In the genomic region with DNA sequence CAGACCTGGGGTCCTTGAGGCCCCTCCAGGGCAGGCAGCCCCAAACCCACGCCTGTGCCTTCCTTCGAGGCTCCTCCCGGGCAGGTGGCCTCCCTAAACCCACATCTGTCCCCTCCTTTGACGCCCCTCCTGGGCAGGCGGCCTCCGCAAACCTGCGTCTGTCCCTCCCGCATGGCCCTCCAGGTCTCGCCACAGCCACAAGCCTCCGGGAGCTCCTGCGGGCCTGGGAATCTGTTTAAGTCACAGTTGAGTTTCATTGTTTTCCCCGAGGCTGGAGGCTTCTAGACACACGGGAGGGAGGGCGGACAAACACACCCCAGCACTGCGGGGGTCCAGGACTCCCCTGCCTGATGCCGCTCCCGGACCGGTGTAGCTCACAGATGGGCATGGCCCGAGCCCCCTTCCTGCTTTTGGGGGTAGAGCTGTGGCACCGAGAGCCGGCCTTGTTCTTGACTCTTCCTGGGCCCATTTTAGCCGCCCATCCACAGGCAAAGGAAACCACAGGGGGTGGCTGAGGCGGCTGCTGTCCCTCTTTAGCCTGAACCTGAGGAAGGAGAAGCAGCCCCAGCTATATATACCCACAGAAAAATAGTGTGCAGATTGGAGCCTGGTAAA, we compare ENCODE assay signal across 17 cellular contexts. TPM values are rescaled to one million over a fixed set of nuclear protein-coding genes. Genes with fewer than 3 reads are reported as not detected.
DNase-seq lines count a peak whose midpoint lies in the region; TF ChIP-seq lines count a peak whose summit lies in the region.
"Had no signal": no experiment of that assay in that cellular context is flagged by ENCODE, and none has a peak within 500 bp of the region (broad histone marks: within the 10 kb centered on the region; RNA-seq: fewer than 3 reads in every experiment).

No MANE protein-coding gene starts in this region.

- H3K27me3 Mint-ChIP-seq in activated T-helper 2 cell treated with anti-CD3 and anti-CD28 coated beads, Interferon-gamma antibody, Interleukin-2, Interleukin-4, amounts not matched to agents 10 μg/mL and 5 μg/mL and 100 μg/mL, durations not matched to agents 14 hours and 24 hours and 36 hours (ENCODE audit: low read depth) = no peaks in the 10 kb centered on the region

- peak overlapping the region; percentile 97 for H3K18ac ChIP-seq in neuronal stem cell (ENCODE audit: low read length)

- H3K27ac ChIP-seq in BLaER1 (peak overlapping the region; percentile 97), neuronal stem cell (replicated peaks; ENCODE audit: low read length) (no peak overlapping the region), breast epithelium (no peak overlapping the region), uterus (no peak overlapping the region)
- H3K27ac ChIP-seq: foreskin keratinocyte had no signal

- no peak overlapping the region for H3K27ac Mint-ChIP-seq in activated T-helper 2 cell treated with anti-CD3 and anti-CD28 coated beads, Interferon-gamma antibody, Interleukin-2, Interleukin-4, amounts not matched to agents 10 μg/mL and 5 μg/mL and 100 μg/mL, durations not matched to agents 14 hours and 24 hours and 36 hours
- H3K27ac Mint-ChIP-seq: progenitor cell of endocrine pancreas had no signal

- peak overlapping the region; percentile 99 for H2AK5ac ChIP-seq in neuronal stem cell (ENCODE audit: low read depth, low read length)

- intact Hi-C loops in activated T-helper 2 cell treated with anti-CD3 and anti-CD28 coated beads, Interferon-gamma antibody, Interleukin-2, Interleukin-4, amounts not matched to agents 10 μg/mL and 5 μg/mL and 100 μg/mL, durations not matched to agents 14 hours and 24 hours and 36 hours (cut with micrococcal nuclease) = no loop called here
- intact Hi-C loops in breast epithelium (cut with DNase I; ENCODE audit: low total_unique reads) (no loop called here), uterus (cut with DNase I; ENCODE audit: low total_unique reads) (no loop called here)

- H3K4me1 ChIP-seq in BLaER1 (peaks cover 100% of the 10 kb centered on the region), neuronal stem cell (ENCODE audit: control insufficient read depth in 2 of 2, insufficient read depth in 1 of 2, low read depth in 1 of 2, low read length in 2 of 2) (peaks cover 20 to 33% of the 10 kb centered on the region in 2 donors), breast epithelium (peaks cover 5 to 16% of the 10 kb centered on the region in 2 donors), uterus (peaks cover 0 to 34% of the 10 kb centered on the region in 2 donors)

- peak overlapping the region; percentile 31 for H3K14ac ChIP-seq in neuronal stem cell (ENCODE audit: low read length)

- H3K9me3 ChIP-seq in BLaER1 = no peaks in the 10 kb centered on the region
- H3K9me3 ChIP-seq in neuronal stem cell (replicated peaks in 1 of 2; ENCODE audit: control insufficient read depth in 2 of 2, insufficient read depth in 1 of 2, low read depth in 1 of 2, low read length in 2 of 2) = no peaks in the 10 kb centered on the region
- no peaks in the 10 kb centered on the region for H3K9me3 ChIP-seq in breast epithelium
- H3K9me3 ChIP-seq in uterus = no peaks in the 10 kb centered on the region

- peak overlapping the region; percentile 28 for H2BK120ac ChIP-seq in neuronal stem cell (ENCODE audit: low read depth, low read length)

- H3K36me3 Mint-ChIP-seq in activated T-helper 2 cell treated with anti-CD3 and anti-CD28 coated beads, Interferon-gamma antibody, Interleukin-2, Interleukin-4, amounts not matched to agents 10 μg/mL and 5 μg/mL and 100 μg/mL, durations not matched to agents 14 hours and 24 hours and 36 hours (ENCODE audit: low read depth) = peaks cover 8% of the 10 kb centered on the region

- TF ChIP-seq CTCF in breast epithelium (IDR thresholded peaks at IDR 0.05) (no peak), uterus (IDR thresholded peaks at IDR 0.05) (no peak)

- H3K4ac ChIP-seq in neuronal stem cell (ENCODE audit: low read length) = peak overlapping the region; percentile 76

- H3K9ac ChIP-seq in BLaER1 (peak overlapping the region; percentile 58), neuronal stem cell (ENCODE audit: low read depth, low read length, poor library complexity) (peak overlapping the region; percentile 60)

- H3K4me3 Mint-ChIP-seq in activated T-helper 2 cell treated with anti-CD3 and anti-CD28 coated beads, Interferon-gamma antibody, Interleukin-2, Interleukin-4, amounts not matched to agents 10 μg/mL and 5 μg/mL and 100 μg/mL, durations not matched to agents 14 hours and 24 hours and 36 hours (ENCODE audit: low read depth) = peak overlapping the region; percentile 21

- H3K4me1 Mint-ChIP-seq in activated T-helper 2 cell treated with anti-CD3 and anti-CD28 coated beads, Interferon-gamma antibody, Interleukin-2, Interleukin-4, amounts not matched to agents 10 μg/mL and 5 μg/mL and 100 μg/mL, durations not matched to agents 14 hours and 24 hours and 36 hours (ENCODE audit: low read depth) = peaks cover 32% of the 10 kb centered on the region

- WGBS in neuronal stem cell (ENCODE audit: extremely low coverage in 2 of 2, insufficient read length in 2 of 2, insufficient replicate concordance in 1 of 2), 2 donors = no CpG with 5 or more reads among the region's 23 CpGs

- H3K9me3 Mint-ChIP-seq in activated T-helper 2 cell treated with anti-CD3 and anti-CD28 coated beads, Interferon-gamma antibody, Interleukin-2, Interleukin-4, amounts not matched to agents 10 μg/mL and 5 μg/mL and 100 μg/mL, durations not matched to agents 14 hours and 24 hours and 36 hours = no peaks in the 10 kb centered on the region

- peaks cover 100% of the 10 kb centered on the region for H4K20me1 ChIP-seq in BLaER1

- H3K79me1 ChIP-seq in neuronal stem cell (ENCODE audit: low read depth, low read length) = peaks cover 6% of the 10 kb centered on the region

- DNase-seq in HEK293T (ENCODE audit: extremely low spot score) (no peak), neuronal stem cell (ENCODE audit: low spot score) (no peak), breast epithelium (ENCODE audit: low spot score in 2 of 2) (no peak), hypothalamus (lab: John Stamatoyannopoulos, UW) (no peak), uterus (no peak), A172 (ENCODE audit: low spot score) (no peak)
- DNase-seq in activated T-helper 2 cell treated with anti-CD3 and anti-CD28 coated beads, Interferon-gamma antibody, Interleukin-2, Interleukin-4, amounts not matched to agents 10 μg/mL and 5 μg/mL and 100 μg/mL, durations not matched to agents 14 hours and 24 hours and 36 hours (ENCODE audit: low spot score) = no peak
- DNase-seq: activated CD4-positive, alpha-beta T cell treated with anti-CD3 and anti-CD28 coated beads, Interleukin-2, amount 50 U/mL, for 48 hours; amniotic stem cell; Calu3; foreskin keratinocyte; GF-D8; HCEC 1CT; NCI-H187 treated with DMSO at 0.1 percent for 48 hours; NCI-H510A had no signal

- peak overlapping the region; percentile 72 for H2AFZ ChIP-seq in neuronal stem cell (ENCODE audit: low read length)

- POLR2A ChIA-PET in HEK293T (lab: Yijun Ruan, JAX) = interaction anchor here (0.6 to 1.4 kb wide), 2 partner anchors 21 to 115 kb away, joined by 3 to 5 read pairs; a partner anchor contains a TSS

- H3K36me3 ChIP-seq in BLaER1 (peaks cover 17% of the 10 kb centered on the region), neuronal stem cell (replicated peaks in 1 of 2; ENCODE audit: control insufficient read depth in 2 of 2, insufficient read depth in 2 of 2, low read length in 2 of 2) (no peaks in the 10 kb centered on the region), breast epithelium (no peaks in the 10 kb centered on the region), uterus (no peaks in the 10 kb centered on the region)

- CTCF ChIA-PET in HEK293T (lab: Yijun Ruan, JAX) = interaction anchor here (0.7 kb wide), 1 partner anchor 34 kb away, joined by 4 read pairs; no protein-coding TSS in a partner anchor

- TF ChIP-seq POLR2A in breast epithelium (IDR thresholded peaks at IDR 0.05) (no peak), uterus (IDR thresholded peaks at IDR 0.05) (no peak)

- no peak overlapping the region for H4K91ac ChIP-seq in neuronal stem cell (ENCODE audit: low read depth, low read length, poor library complexity)

- no peaks in the 10 kb centered on the region for H3K27me3 ChIP-seq in BLaER1
- peaks cover 0 to 22% (median 0%) of the 10 kb centered on the region in 3 experiments for H3K27me3 ChIP-seq in neuronal stem cell (ENCODE audit: control insufficient read depth in 3 of 3, insufficient read depth in 3 of 3, low read depth in 1 of 3, low read length in 3 of 3)
- H3K27me3 ChIP-seq in breast epithelium = no peaks in the 10 kb centered on the region
- no peaks in the 10 kb centered on the region for H3K27me3 ChIP-seq in uterus
- H3K27me3 ChIP-seq: foreskin keratinocyte had no signal

- H3K4me3 ChIP-seq in BLaER1 (peak overlapping the region; percentile 35), neuronal stem cell (ENCODE audit: low read length in 2 of 2) (no peak overlapping the region), breast epithelium (no peak overlapping the region), uterus (no peak overlapping the region)

- H2BK15ac ChIP-seq in neuronal stem cell (ENCODE audit: low read length) = peak overlapping the region; percentile 97

- H3K4me2 ChIP-seq in BLaER1 (peak overlapping the region; percentile 95), neuronal stem cell (ENCODE audit: insufficient read depth, low read length, poor library complexity, severe bottlenecking) (peak overlapping the region; percentile 31)

- no peak overlapping the region for H3K23ac ChIP-seq in neuronal stem cell (ENCODE audit: low read depth, low read length, poor library complexity)

- peak overlapping the region; percentile 87 for H2BK5ac ChIP-seq in neuronal stem cell (ENCODE audit: low read length)

- H2BK12ac ChIP-seq in neuronal stem cell (ENCODE audit: low read length) = peak overlapping the region; percentile 90

- peak overlapping the region; percentile 6 for H4K8ac ChIP-seq in neuronal stem cell (ENCODE audit: low read depth, low read length)

RNA-seq across cellular contexts. Expression of a gene that starts 7.1 kb away (rescaled TPM):
- 240 and 255 TPM in 2 replicates for total RNA-seq in activated T-helper 2 cell treated with anti-CD3 and anti-CD28 coated beads, Interferon-gamma antibody, Interleukin-2, Interleukin-4, amounts not matched to agents 10 μg/mL and 5 μg/mL and 100 μg/mL, durations not matched to agents 14 hours and 24 hours and 36 hours
- polyA plus RNA-seq in neuronal stem cell (2013, experiment 1 of 2) = 8.0 TPM
- 9.2 TPM for polyA plus RNA-seq in neuronal stem cell (2013, experiment 2 of 2)
- total RNA-seq in breast epithelium (100 to 1,000 TPM in 2 of 3 donors, 10 to 100 TPM in 1; 90.7 to 181 (median 135) TPM), uterus (100 to 1,000 TPM in 2 of 4 donors, 10 to 100 TPM in 2; 62.3 to 161 (median 123) TPM)
- total RNA-seq in A172 (2014; rRNA removed; shearing (Covaris generic)) = 186 and 226 TPM in 2 replicates

RNA-seq across cellular contexts. Expression of a gene that starts 25.7 kb away (rescaled TPM):
- 79.9 and 90.9 TPM in 2 replicates for total RNA-seq in activated T-helper 2 cell treated with anti-CD3 and anti-CD28 coated beads, Interferon-gamma antibody, Interleukin-2, Interleukin-4, amounts not matched to agents 10 μg/mL and 5 μg/mL and 100 μg/mL, durations not matched to agents 14 hours and 24 hours and 36 hours
- polyA plus RNA-seq in neuronal stem cell (2013, experiment 1 of 2) = 40.6 TPM
- polyA plus RNA-seq in neuronal stem cell (2013, experiment 2 of 2) = 40.0 TPM
- total RNA-seq in breast epithelium = 1 to 10 TPM; 1.3 to 3.3 (median 3.2) TPM
- total RNA-seq in uterus = 1 to 10 TPM in 1 of 4 donors, under 1 TPM in 1, not detected in 2; 0.34 to 6.6 TPM
- 29.3 and 39.2 TPM in 2 replicates for total RNA-seq in A172 (2014; rRNA removed; shearing (Covaris generic))

RNA-seq across cellular contexts. Expression of a gene that starts 33.8 kb away (rescaled TPM):
- total RNA-seq in activated T-helper 2 cell treated with anti-CD3 and anti-CD28 coated beads, Interferon-gamma antibody, Interleukin-2, Interleukin-4, amounts not matched to agents 10 μg/mL and 5 μg/mL and 100 μg/mL, durations not matched to agents 14 hours and 24 hours and 36 hours = 294 and 300 TPM in 2 replicates
- polyA plus RNA-seq in neuronal stem cell (2013, experiment 1 of 2) = 146 TPM
- 150 TPM for polyA plus RNA-seq in neuronal stem cell (2013, experiment 2 of 2)
- total RNA-seq in breast epithelium = 100 to 1,000 TPM in 2 of 3 donors, 10 to 100 TPM in 1; 93.8 to 152 (median 126) TPM
- 10 to 100 TPM; 32.5 to 82.2 (median 56.3) TPM for total RNA-seq in uterus
- 255 and 258 TPM in 2 replicates for total RNA-seq in A172 (2014; rRNA removed; shearing (Covaris generic))
